Comparison of ENCODE assay signal across 11 cellular contexts in the genomic region with DNA sequence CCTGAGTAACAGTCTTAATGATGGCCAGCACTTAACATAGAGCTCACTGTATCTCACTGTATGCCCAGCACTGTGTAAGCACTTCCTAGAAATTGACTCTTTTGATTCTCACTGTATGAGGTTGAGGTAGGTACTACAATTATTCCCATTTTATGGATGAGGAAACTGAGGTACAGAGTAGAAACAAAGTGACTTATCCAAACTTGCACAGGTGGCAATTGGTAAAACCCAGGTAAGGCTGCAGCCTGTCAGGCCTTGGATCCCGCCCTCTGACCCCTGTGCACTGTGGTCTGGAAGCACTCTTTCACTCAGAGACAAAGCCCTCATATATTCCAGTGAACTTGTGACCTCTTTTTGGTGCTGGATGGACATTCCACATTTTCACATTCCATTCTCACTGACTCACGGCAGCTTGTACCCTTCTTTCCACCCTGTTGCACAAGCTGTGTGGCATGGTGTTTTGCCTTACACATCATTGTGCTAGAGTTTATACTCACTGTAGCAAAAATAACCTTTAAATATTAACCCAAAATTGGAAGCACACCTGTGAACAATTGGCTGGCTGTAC. TPM values are rescaled to one million over a fixed set of nuclear protein-coding genes. Genes with fewer than 3 reads are reported as not detected.
DNase-seq lines count a peak whose midpoint lies in the region; ATAC-seq and TF ChIP-seq lines count a peak whose summit lies in the region.
"Had no signal": no experiment of that assay in that cellular context is flagged by ENCODE, and none has a peak within 500 bp of the region (broad histone marks: within the 10 kb centered on the region; RNA-seq: fewer than 3 reads in every experiment).

No MANE protein-coding gene starts in this region.

- no peaks in the 10 kb centered on the region for H3K9me3 ChIP-seq in aorta (ENCODE audit: control insufficient read depth, low read length)

- DNase-seq in SIG-M5 treated with dmso at 0.1 percent for 504 hours (lab: John Stamatoyannopoulos, UW; ENCODE audit: unreplicated experiment) (peak; percentile 42), SIG-M5 (lab: John Stamatoyannopoulos, UW) (no peak), MCF 10A (ENCODE audit: unreplicated experiment) (peak; percentile 90), left lobe of liver (ENCODE audit: low spot score) (peak; percentile 71), aorta (peak in 1 of 2 donors; percentile 53), DMS153 treated with DMSO at 0.1 percent for 48 hours (lab: John Stamatoyannopoulos, UW; ENCODE audit: unreplicated experiment) (no peak)
- DNase-seq: hypothalamus, small intestine had no signal

- CTCF ChIA-PET in MCF 10A (lab: Yijun Ruan, JAX) = interaction anchor here (1.0 to 1.6 kb wide), 3 partner anchors 10 to 275 kb away, joined by 3 to 5 read pairs (median 3); no protein-coding TSS in a partner anchor

- peak overlapping the region; percentile 50 for H3K27ac Mint-ChIP-seq in MCF 10A (ENCODE audit: low read depth, unreplicated experiment)

- peaks cover 20% of the 10 kb centered on the region for H3K4me1 Mint-ChIP-seq in MCF 10A (ENCODE audit: insufficient read depth, unreplicated experiment)

- ATAC-seq in left lobe of liver (peak; percentile 90), aorta (ENCODE audit: low FRiP score) (peak; percentile 62), HG02885 (IDR thresholded peaks at IDR 0.05; ENCODE audit: poor library complexity, unreplicated experiment) (no peak), GM21717 (IDR thresholded peaks at IDR 0.05; ENCODE audit: unreplicated experiment) (no peak)

- no peaks in the 10 kb centered on the region for H3K27me3 Mint-ChIP-seq in MCF 10A (ENCODE audit: insufficient read depth, unreplicated experiment)

- WGBS in aorta, 2 donors = 50 to 53% methylated on average over 2 of the region's 2 CpGs

- no peaks in the 10 kb centered on the region for H3K27me3 ChIP-seq in aorta (ENCODE audit: control insufficient read depth in 1 of 2, insufficient read depth in 2 of 2, low read length in 1 of 2)

- BruUV-seq in MCF 10A (replicated peaks; lab: Mats Ljungman, UMichigan) = no TSS peak

- H3K4me3 Mint-ChIP-seq in MCF 10A (ENCODE audit: unreplicated experiment) = no peak overlapping the region

- H3K4me3 ChIP-seq in aorta (ENCODE audit: low read length in 2 of 2) = no peak overlapping the region

- peaks cover 7% of the 10 kb centered on the region for H3K36me3 Mint-ChIP-seq in MCF 10A (ENCODE audit: insufficient read depth, unreplicated experiment)

- intact Hi-C loops in MCF 10A (cut with micrococcal nuclease) = no loop called here
- intact Hi-C loops in aorta (cut with DNase I) = no loop called here

- POLR2A ChIA-PET in MCF 10A (lab: Yijun Ruan, JAX) = interaction anchor here (0.6 kb wide), 1 partner anchor 320 kb away, joined by 3 read pairs; no protein-coding TSS in a partner anchor

- H3K4me1 ChIP-seq in aorta (ENCODE audit: control insufficient read depth in 1 of 2, insufficient read depth in 2 of 2, low read length in 2 of 2) = no peaks in the 10 kb centered on the region

- no peaks in the 10 kb centered on the region for H3K36me3 ChIP-seq in aorta (ENCODE audit: control insufficient read depth in 1 of 2, insufficient read depth in 2 of 2, low read length in 1 of 2)

- H3K9me3 Mint-ChIP-seq in MCF 10A (ENCODE audit: unreplicated experiment) = peaks cover 4% of the 10 kb centered on the region

- no peak for TF ChIP-seq CTCF in MCF 10A (IDR thresholded peaks at IDR 0.05; ENCODE audit: unreplicated experiment)

- no peak overlapping the region for H3K27ac ChIP-seq in aorta (ENCODE audit: low read depth in 1 of 2, low read length in 2 of 2)

RNA-seq across cellular contexts. Expression of gene ANKRD55, which starts 21.7 kb away (rescaled TPM):
- total RNA-seq in MCF 10A (2022) = not detected in 2 replicates
- total RNA-seq in left lobe of liver = 0.75 TPM
- under 1 TPM; 0.32 to 0.48 TPM for total RNA-seq in aorta
- polyA plus RNA-seq in aorta = not detected
- total RNA-seq: subcutaneous adipose tissue had no signal

Comparison
In these comparisons a context has a peak if more than half of its experiments do, and no peak if none do; other contexts are left out.
1. DNase-seq: peak in SIG-M5 treated with dmso at 0.1 percent for 504 hours (single experiment), MCF 10A (single experiment) and left lobe of liver (single experiment); none in SIG-M5 (single experiment) and DMS153 treated with DMSO at 0.1 percent for 48 hours (single experiment).
2. ATAC-seq: peak in left lobe of liver (single experiment) and aorta (single experiment); none in HG02885 (single experiment) and GM21717 (single experiment).